In genomic region chr22:30386608-30386959, GRCh38 we compare ENCODE assay signal across 8 cellular contexts. TPM values are rescaled to one million over a fixed set of nuclear protein-coding genes. Genes with fewer than 3 reads are reported as not detected.
DNase-seq lines count a peak whose midpoint lies in the region; FAIRE-seq and TF ChIP-seq lines count a peak whose summit lies in the region.

No MANE protein-coding gene starts in this region.

- in situ Hi-C loops in KBM-7 (cut with MboI; ENCODE audit: low pct_unique_long_range_greater_than_20kb, low sequenced_read_pairs): loop anchor here (25.0 kb wide), 1 partner anchor 274 kb away; no protein-coding TSS in a partner anchor

- H3K9ac ChIP-seq in H1 (replicated peaks in 1 of 4; ENCODE audit: extremely low read depth in 1 of 4, low read depth in 3 of 4, low read length in 3 of 4) (peak overlapping the region in 1 of 4 experiments; percentile 34; a peak in 3 of 7 replicates), neural progenitor cell (peak overlapping the region; percentile 12)

- CTCF ChIA-PET in H1 (lab: Charles Lee; ENCODE audit: partially characterized antibody): interaction anchor here (0.7 to 6.1 kb wide), 8 partner anchors 11 to 123 kb away, joined by 3 to 28 read pairs (median 3); no protein-coding TSS in a partner anchor

- intact Hi-C loops in CD14-positive monocyte (cut with micrococcal nuclease): loop anchor here (1.0 to 5.0 kb wide), 5 partner anchors 30 to 279 kb away; partner anchors contain the start of genes CASTOR1 (in 1 of the 2), CCDC157 (in 1 of the 2), MTFP1 (in 1 of the 2) and SF3A1 (in 1 of the 2)

- TF ChIP-seq EP300 in H1 (IDR thresholded peaks at IDR 0.05; ENCODE audit: borderline replicate concordance in 1 of 2, low read depth in 2 of 2, low read length in 2 of 2): no peak

- H3K4me3 ChIP-seq in MG63 (peak overlapping the region; percentile 58), H1 (ENCODE audit: extremely low read depth in 1 of 4, insufficient read depth in 2 of 4, low read depth in 3 of 4, low read length in 4 of 4) (peak overlapping the region; percentile 42 to 66 (median 54)), neural progenitor cell (peak overlapping the region; percentile 59)

- H3K9me3 ChIP-seq in MG63: peaks cover 6% of the 10 kb centered on the region
- peaks cover 9% of the 10 kb centered on the region in 2 experiments for H3K9me3 ChIP-seq in H1 (ENCODE audit: insufficient read depth in 2 of 2, low read depth in 1 of 2, low read length in 1 of 2)
- no peaks in the 10 kb centered on the region for H3K9me3 ChIP-seq in neural progenitor cell (ENCODE audit: low read depth)

- H2BK12ac ChIP-seq in H1 (ENCODE audit: low read depth, low read length): 0 out of 2 replicates have a peak overlapping the region, but pooled peaks have one; percentile 39

- peaks cover 2% of the 10 kb centered on the region for H3F3A ChIP-seq in neural progenitor cell (ENCODE audit: low read depth)

- H3K27ac ChIP-seq in H1 (ENCODE audit: low read depth, low read length) (no peak overlapping the region), neural progenitor cell (no peak overlapping the region)

- H3K27me3 ChIP-seq in MG63 (no peaks in the 10 kb centered on the region), H1 (replicated peaks in 1 of 4; ENCODE audit: control insufficient read depth in 3 of 4, extremely low read depth in 1 of 4, insufficient read depth in 3 of 4, low read length in 3 of 4) (no peaks in the 10 kb centered on the region), neural progenitor cell (no peaks in the 10 kb centered on the region)

- H3K79me2 ChIP-seq in H1 (ENCODE audit: control insufficient read depth in 1 of 2, insufficient read depth in 2 of 2, low read length in 2 of 2) (no peaks in the 10 kb centered on the region; a peak in 1 of 4 replicates), neural progenitor cell (ENCODE audit: low read depth) (no peaks in the 10 kb centered on the region)

- H3K4me1 Mint-ChIP-seq in CD14-positive monocyte: peaks cover 14% of the 10 kb centered on the region
- peaks cover 19% of the 10 kb centered on the region for H3K4me1 Mint-ChIP-seq in neural progenitor cell

- peak overlapping the region; percentile 30 for H3K56ac ChIP-seq in H1 (replicated peaks; ENCODE audit: insufficient read length, low read depth, low read length)

- FAIRE-seq in H1 (lab: Jason Lieb, UNC): no peak

- TF ChIP-seq POLR2A in H1 (IDR thresholded peaks at IDR 0.05; ENCODE audit: control extremely low read depth in 1 of 2, low read depth in 2 of 2, low read length in 2 of 2): no peak

- H4K5ac ChIP-seq in H1 (ENCODE audit: insufficient read length, low read depth, low read length): peak overlapping the region; percentile 68

- H3K4me1 ChIP-seq in H1 (replicated peaks in 1 of 4; ENCODE audit: control insufficient read depth in 3 of 4, insufficient read depth in 4 of 4, low read length in 3 of 4) (peaks cover 0 to 7% (median 2%) of the 10 kb centered on the region in 4 experiments; a peak in 4 of 7 replicates), neural progenitor cell (peaks cover 9% of the 10 kb centered on the region)

- H4K20me1 ChIP-seq in H1 (replicated peaks in 1 of 2; ENCODE audit: control insufficient read depth in 1 of 2, insufficient read depth in 2 of 2, low read length in 2 of 2) (peaks cover 0 to 2% of the 10 kb centered on the region in 2 experiments), neural progenitor cell (ENCODE audit: low read depth) (no peaks in the 10 kb centered on the region)

- no peak overlapping the region; the same call in 1 of the 2 replicates for H3K18ac ChIP-seq in H1 (ENCODE audit: extremely low read depth, low read length)

- H3K79me1 ChIP-seq in H1 (ENCODE audit: low read depth, low read length): no peaks in the 10 kb centered on the region

- TF ChIP-seq CTCF in CD14-positive monocyte (IDR thresholded peaks at IDR 0.05): no peak
- no peak for TF ChIP-seq CTCF in H1 (IDR thresholded peaks at IDR 0.05; ENCODE audit: control extremely low read depth in 1 of 3, insufficient read depth in 1 of 3, low read depth in 1 of 3, low read length in 3 of 3)
- TF ChIP-seq CTCF in neural progenitor cell (IDR thresholded peaks at IDR 0.05): no peak
- TF ChIP-seq CTCF in GM10266 (IDR thresholded peaks at IDR 0.05; ENCODE audit: control insufficient read depth, insufficient read depth, low read depth, missing control alignments): no peak

- H2AK5ac ChIP-seq in H1 (ENCODE audit: low read depth, low read length): peak overlapping the region; percentile 82; the same call in 1 of the 2 replicates

- H3K23ac ChIP-seq in H1 (ENCODE audit: insufficient read length): no peak overlapping the region

- no peak overlapping the region for H2BK120ac ChIP-seq in H1 (replicated peaks; ENCODE audit: low read depth, low read length)

- no peak overlapping the region for H3K14ac ChIP-seq in H1 (ENCODE audit: insufficient read length)

- no peak for TF ChIP-seq RAD21 in H1 (IDR thresholded peaks at IDR 0.05 in 1 of 2, conservative IDR thresholded peaks at IDR 0.05 in 1 of 2; ENCODE audit: low read depth in 2 of 2, low read length in 2 of 2)

- no peak overlapping the region for H2BK5ac ChIP-seq in H1 (ENCODE audit: low read depth, low read length)

- H3K9me3 Mint-ChIP-seq in CD14-positive monocyte (peaks cover 0 to 4% (median 0%) of the 10 kb centered on the region in 7 donors), neural progenitor cell (peaks cover 6% of the 10 kb centered on the region)

- H2BK20ac ChIP-seq in H1 (ENCODE audit: low read length): no peak overlapping the region

- H3K4me2 ChIP-seq in H1 (ENCODE audit: insufficient read depth in 1 of 2, low read depth in 2 of 2, low read length in 2 of 2): peak overlapping the region; percentile 87 to 88
- H3K4me2 ChIP-seq in neural progenitor cell: peak overlapping the region; percentile 79

- peak overlapping the region; percentile 82 to 88 for H3K4me3 Mint-ChIP-seq in CD14-positive monocyte
- peak overlapping the region; percentile 90 for H3K4me3 Mint-ChIP-seq in neural progenitor cell

- H3K36me3 ChIP-seq in MG63: no peaks in the 10 kb centered on the region; the same call in 1 of the 2 replicates
- no peaks in the 10 kb centered on the region; a peak in 1 of 8 replicates for H3K36me3 ChIP-seq in H1 (ENCODE audit: control insufficient read depth in 2 of 4, insufficient read depth in 4 of 4, low read length in 3 of 4)
- no peaks in the 10 kb centered on the region for H3K36me3 ChIP-seq in neural progenitor cell

- peaks cover 4% of the 10 kb centered on the region; the same call in 1 of the 2 replicates for H3K23me2 ChIP-seq in H1 (ENCODE audit: low read depth, low read length)

- peak overlapping the region; percentile 72 for H3K4ac ChIP-seq in H1 (replicated peaks; ENCODE audit: insufficient read length, low read depth, low read length)

- WGBS in H1 (ENCODE audit: extremely low coverage in 1 of 2, insufficient coverage in 1 of 2, insufficient read length in 1 of 2, insufficient replicate concordance in 2 of 2, low coverage in 1 of 2, low lambda C conversion rate in 2 of 2, missing lambda C conversion rate in 1 of 2), 2 experiments: 39% methylated on average over 9 of the region's 10 CpGs; no CpG with 5 or more reads in 1 of the 2 experiments

- H4K8ac ChIP-seq in H1 (ENCODE audit: extremely low read depth, insufficient read depth, low read length): peak overlapping the region; percentile 75; the same call in 1 of the 2 replicates

- H3K27ac Mint-ChIP-seq in CD14-positive monocyte: peak overlapping the region in 5 of 7 donors; percentile 60 to 85 (median 80)
- H3K27ac Mint-ChIP-seq in neural progenitor cell: peak overlapping the region; percentile 50

- peaks cover 1 to 8% (median 4%) of the 10 kb centered on the region in 3 donors for H3K27me3 Mint-ChIP-seq in CD14-positive monocyte (ENCODE audit: low read depth in 3 of 3)
- peaks cover 7% of the 10 kb centered on the region for H3K27me3 Mint-ChIP-seq in neural progenitor cell (ENCODE audit: insufficient read depth, low read depth)

- no peak for DNase-seq in CD14-positive monocyte (ENCODE audit: low spot score)
- DNase-seq in MG63: no peak
- no peak for DNase-seq in H1 (ENCODE audit: low read depth in 1 of 2, low spot score in 2 of 2)
- DNase-seq in neural progenitor cell (ENCODE audit: low spot score): no peak
- DNase-seq in KBM-7: no peak
- no peak for DNase-seq in globus pallidus (ENCODE audit: low spot score)
- DNase-seq in GM10266 (ENCODE audit: extremely low spot score): no peak
- DNase-seq in GM19238 (ENCODE audit: insufficient read length, low spot score): no peak

- H3K36me3 Mint-ChIP-seq in CD14-positive monocyte (peaks cover 7 to 8% of the 10 kb centered on the region in 2 donors), neural progenitor cell (peaks cover 2% of the 10 kb centered on the region)

- POLR2A ChIA-PET in H1 (lab: Charles Lee; ENCODE audit: partially characterized antibody): interaction anchor here (0.8 to 2.8 kb wide), 3 partner anchors 11 to 51 kb away, joined by 3 to 10 read pairs (median 3); partner anchors contain the start of genes CCDC157 and SF3A1

- H2AFZ ChIP-seq in H1 (ENCODE audit: low read length): no peak overlapping the region
- no peak overlapping the region for H2AFZ ChIP-seq in neural progenitor cell (replicated peaks)

- peak overlapping the region; percentile 91 for H4K91ac ChIP-seq in H1 (replicated peaks; ENCODE audit: insufficient read length, low read length)

- H2BK15ac ChIP-seq in H1 (ENCODE audit: low read length): no peak overlapping the region

RNA-seq across cellular contexts. Expression of gene RNF215, which starts 0.6 kb away (rescaled TPM):
- polyA plus RNA-seq in CD14-positive monocyte: under 1 TPM; 0.26 to 0.42 TPM
- total RNA-seq in MG63 (2014; rRNA removed; shearing (Covaris generic); ENCODE audit: low replicate concordance): 26.9 and 29.6 TPM in 2 replicates
- 15.3 and 19.0 TPM in 2 replicates for total RNA-seq in H1 (2021; fragmentation: NEBNext Ultra II Directional; extraction: Animal tissue kit (Norgen Biotek cat#: 25700))
- 13.1 and 16.4 TPM in 2 replicates for polyA plus RNA-seq in H1 (2011; rRNA removed)
- 16.2 TPM for polyA plus RNA-seq in H1 (2011; cell fraction: cytosol; rRNA removed)
- 46.1 TPM for polyA plus RNA-seq in H1 (2011; cell fraction: nucleus; rRNA removed)
- polyA plus RNA-seq in H1 (2012, experiment 1 of 2): 8.4 to 15.1 TPM (median 13.4 TPM) in 4 replicates
- 8.7 TPM for polyA plus RNA-seq in H1 (2012, experiment 2 of 2)
- polyA plus RNA-seq in H1 (2013, experiment 1 of 2): 7.8 TPM
- 6.5 TPM for polyA plus RNA-seq in H1 (2013, experiment 2 of 2)
- polyA minus RNA-seq in H1 (2011; rRNA and poly(A)+ RNA removed): 9.0 and 11.8 TPM in 2 replicates
- 8.1 TPM for polyA minus RNA-seq in H1 (2011; cell fraction: cytosol; rRNA and poly(A)+ RNA removed)
- 17.5 TPM for polyA minus RNA-seq in H1 (2011; cell fraction: nucleus; rRNA and poly(A)+ RNA removed)
- 11.9 and 38.5 TPM in 2 replicates for total RNA-seq in neural progenitor cell (ENCODE audit: low replicate concordance)

RNA-seq across cellular contexts. Expression of gene SEC14L2, which starts 10.2 kb away (rescaled TPM):
- under 1 TPM in 1 of 2 donors, not detected in 1; 0.03 TPM for polyA plus RNA-seq in CD14-positive monocyte
- 16.3 and 30.2 TPM in 2 replicates for total RNA-seq in MG63 (2014; rRNA removed; shearing (Covaris generic); ENCODE audit: low replicate concordance)
- 2.8 and 4.3 TPM in 2 replicates for total RNA-seq in H1 (2021; fragmentation: NEBNext Ultra II Directional; extraction: Animal tissue kit (Norgen Biotek cat#: 25700))
- polyA plus RNA-seq in H1 (2011; rRNA removed): 1.8 and 3.2 TPM in 2 replicates
- 5.0 TPM for polyA plus RNA-seq in H1 (2011; cell fraction: cytosol; rRNA removed)
- 5.8 TPM for polyA plus RNA-seq in H1 (2011; cell fraction: nucleus; rRNA removed)
- polyA plus RNA-seq in H1 (2012, experiment 1 of 2): 3.5 to 5.3 TPM (median 4.0 TPM) in 4 replicates
- polyA plus RNA-seq in H1 (2012, experiment 2 of 2): 3.0 TPM
- 2.1 TPM for polyA plus RNA-seq in H1 (2013, experiment 1 of 2)
- polyA plus RNA-seq in H1 (2013, experiment 2 of 2): 2.0 TPM
- polyA minus RNA-seq in H1 (2011; rRNA and poly(A)+ RNA removed): 11.1 and 62.7 TPM in 2 replicates
- polyA minus RNA-seq in H1 (2011; cell fraction: cytosol; rRNA and poly(A)+ RNA removed): 3.9 TPM
- polyA minus RNA-seq in H1 (2011; cell fraction: nucleus; rRNA and poly(A)+ RNA removed): 15.3 TPM
- 4.9 and 5.7 TPM in 2 replicates for total RNA-seq in neural progenitor cell (ENCODE audit: low replicate concordance)

RNA-seq across cellular contexts. Expression of gene CCDC157, which starts 29.8 kb away (rescaled TPM):
- polyA plus RNA-seq in CD14-positive monocyte (under 1 TPM; 0.50 to 0.54 TPM), H1 (2011; rRNA removed) (8.4 and 9.4 TPM in 2 replicates)
- total RNA-seq in MG63 (2014; rRNA removed; shearing (Covaris generic); ENCODE audit: low replicate concordance): 1.0 and 2.6 TPM in 2 replicates
- 4.1 and 4.8 TPM in 2 replicates for total RNA-seq in H1 (2021; fragmentation: NEBNext Ultra II Directional; extraction: Animal tissue kit (Norgen Biotek cat#: 25700))
- 8.7 TPM for polyA plus RNA-seq in H1 (2011; cell fraction: cytosol; rRNA removed)
- polyA plus RNA-seq in H1 (2011; cell fraction: nucleus; rRNA removed): 11.9 TPM
- polyA plus RNA-seq in H1 (2012, experiment 1 of 2): 3.5 to 5.0 TPM (median 4.4 TPM) in 4 replicates
- polyA plus RNA-seq in H1 (2012, experiment 2 of 2): 5.9 TPM
- polyA plus RNA-seq in H1 (2013, experiment 1 of 2): 3.2 TPM
- 3.0 TPM for polyA plus RNA-seq in H1 (2013, experiment 2 of 2)
- 3.9 and 4.7 TPM in 2 replicates for polyA minus RNA-seq in H1 (2011; rRNA and poly(A)+ RNA removed)
- polyA minus RNA-seq in H1 (2011; cell fraction: cytosol; rRNA and poly(A)+ RNA removed): 1.5 TPM
- 8.8 TPM for polyA minus RNA-seq in H1 (2011; cell fraction: nucleus; rRNA and poly(A)+ RNA removed)
- total RNA-seq in neural progenitor cell (ENCODE audit: low replicate concordance): 3.7 and 11.1 TPM in 2 replicates

RNA-seq across cellular contexts. Expression of gene SF3A1, which starts 29.9 kb away (rescaled TPM):
- polyA plus RNA-seq in CD14-positive monocyte: 10 to 100 TPM; 34.7 to 52.1 TPM
- total RNA-seq in MG63 (2014; rRNA removed; shearing (Covaris generic); ENCODE audit: low replicate concordance): 6.9 and 19.5 TPM in 2 replicates
- 275 and 285 TPM in 2 replicates for total RNA-seq in H1 (2021; fragmentation: NEBNext Ultra II Directional; extraction: Animal tissue kit (Norgen Biotek cat#: 25700))
- polyA plus RNA-seq in H1 (2011; rRNA removed): 27.8 and 83.8 TPM in 2 replicates
- polyA plus RNA-seq in H1 (2011; cell fraction: cytosol; rRNA removed): 30.9 TPM
- polyA plus RNA-seq in H1 (2011; cell fraction: nucleus; rRNA removed): 130 TPM
- polyA plus RNA-seq in H1 (2012, experiment 1 of 2): 119 to 215 TPM (median 197 TPM) in 4 replicates
- polyA plus RNA-seq in H1 (2012, experiment 2 of 2): 69.1 TPM
- polyA plus RNA-seq in H1 (2013, experiment 1 of 2): 170 TPM
- polyA plus RNA-seq in H1 (2013, experiment 2 of 2): 166 TPM
- 101 and 106 TPM in 2 replicates for polyA minus RNA-seq in H1 (2011; rRNA and poly(A)+ RNA removed)
- 202 TPM for polyA minus RNA-seq in H1 (2011; cell fraction: cytosol; rRNA and poly(A)+ RNA removed)
- polyA minus RNA-seq in H1 (2011; cell fraction: nucleus; rRNA and poly(A)+ RNA removed): 134 TPM
- total RNA-seq in neural progenitor cell (ENCODE audit: low replicate concordance): 29.2 and 48.4 TPM in 2 replicates

RNA-seq across cellular contexts. Expression of gene MTFP1, which starts 39.0 kb away (rescaled TPM):
- 10 to 100 TPM in 1 of 2 donors, 1 to 10 TPM in 1; 7.5 to 14.2 TPM for polyA plus RNA-seq in CD14-positive monocyte
- 25.3 and 35.5 TPM in 2 replicates for total RNA-seq in MG63 (2014; rRNA removed; shearing (Covaris generic); ENCODE audit: low replicate concordance)
- 59.8 and 66.4 TPM in 2 replicates for total RNA-seq in H1 (2021; fragmentation: NEBNext Ultra II Directional; extraction: Animal tissue kit (Norgen Biotek cat#: 25700))
- polyA plus RNA-seq in H1 (2011; rRNA removed): 98.8 and 120 TPM in 2 replicates
- 87.9 TPM for polyA plus RNA-seq in H1 (2011; cell fraction: cytosol; rRNA removed)
- polyA plus RNA-seq in H1 (2011; cell fraction: nucleus; rRNA removed): 82.2 TPM
- 58.5 to 81.6 TPM (median 76.1 TPM) in 4 replicates for polyA plus RNA-seq in H1 (2012, experiment 1 of 2)
- polyA plus RNA-seq in H1 (2012, experiment 2 of 2): 79.5 TPM
- 29.1 TPM for polyA plus RNA-seq in H1 (2013, experiment 1 of 2)
- 31.5 TPM for polyA plus RNA-seq in H1 (2013, experiment 2 of 2)
- 28.3 and 33.8 TPM in 2 replicates for polyA minus RNA-seq in H1 (2011; rRNA and poly(A)+ RNA removed)
- polyA minus RNA-seq in H1 (2011; cell fraction: cytosol; rRNA and poly(A)+ RNA removed): 26.5 TPM
- polyA minus RNA-seq in H1 (2011; cell fraction: nucleus; rRNA and poly(A)+ RNA removed): 26.3 TPM
- 29.9 and 67.9 TPM in 2 replicates for total RNA-seq in neural progenitor cell (ENCODE audit: low replicate concordance)
